Comparison of ENCODE assay signal across 20 cellular contexts in genomic region chr2:136126021-136126420, GRCh38. TPM values are rescaled to one million over a fixed set of nuclear protein-coding genes. Genes with fewer than 3 reads are reported as not detected.
DNase-seq lines count a peak whose midpoint lies in the region; ATAC-seq and TF ChIP-seq lines count a peak whose summit lies in the region.
"Had no signal": no experiment of that assay in that cellular context is flagged by ENCODE, and none has a peak within 500 bp of the region (broad histone marks: within the 10 kb centered on the region; RNA-seq: fewer than 3 reads in every experiment).

No MANE protein-coding gene starts in this region.

- peaks cover 31% of the 10 kb centered on the region for H3F3A ChIP-seq in SU-DHL-6 (ENCODE audit: insufficient read depth)

- H3K4me3 ChIP-seq in CD8-positive, alpha-beta memory T cell (ENCODE audit: low read length), result no peak overlapping the region
- H3K4me3 ChIP-seq in HUES64 (ENCODE audit: low read length) (no peak overlapping the region), SU-DHL-6 (ENCODE audit: insufficient read depth, low read length, poor library complexity, severe bottlenecking) (no peak overlapping the region)
- H3K4me3 ChIP-seq: adrenal gland, HAP-1 had no signal

- no peak for TF ChIP-seq CTCF in SU-DHL-6 (IDR thresholded peaks at IDR 0.05; ENCODE audit: insufficient read depth, low read length, poor library complexity, severe bottlenecking)

- H3K4me2 ChIP-seq in SU-DHL-6 (ENCODE audit: low read depth, low read length, poor library complexity, severe bottlenecking), result peak overlapping the region; percentile 47

- POLR2A ChIA-PET in CD8-positive, alpha-beta memory T cell (lab: Charles Lee), result interaction anchor here (2.0 kb wide), 1 partner anchor 9 kb away, joined by 23 read pairs; no protein-coding TSS in a partner anchor
- POLR2A ChIA-PET in naive thymus-derived CD8-positive, alpha-beta T cell (lab: Charles Lee), result interaction anchor here (0.8 to 17.3 kb wide), 9 partner anchors 9 to 255 kb away, joined by 3 to 703 read pairs (median 6); partner anchors contain the start of genes CXCR4 and DARS1
- POLR2A ChIA-PET in HEK293T (lab: Yijun Ruan, JAX), result no interaction called here

- H3K79me2 ChIP-seq in SU-DHL-6 (ENCODE audit: insufficient read depth, low read length), result no peaks in the 10 kb centered on the region

- H4K20me1 ChIP-seq in SU-DHL-6 (ENCODE audit: low read depth, low read length), result no peaks in the 10 kb centered on the region

- peaks cover 0 to 1% of the 10 kb centered on the region in 2 donors for H3K27me3 Mint-ChIP-seq in CD8-positive, alpha-beta memory T cell
- no peaks in the 10 kb centered on the region for H3K27me3 Mint-ChIP-seq in naive thymus-derived CD8-positive, alpha-beta T cell

- peaks cover 0 to 1% (median 0%) of the 10 kb centered on the region in 3 donors for H3K36me3 Mint-ChIP-seq in CD8-positive, alpha-beta memory T cell
- H3K36me3 Mint-ChIP-seq in naive thymus-derived CD8-positive, alpha-beta T cell, result no peaks in the 10 kb centered on the region

- no peaks in the 10 kb centered on the region for H3K9me2 ChIP-seq in SU-DHL-6 (replicated peaks; ENCODE audit: insufficient read depth, low read length)

- CTCF ChIA-PET in CD8-positive, alpha-beta memory T cell (lab: Charles Lee), result interaction anchor here (0.8 to 1.6 kb wide), 4 partner anchors 9 to 259 kb away, joined by 3 to 8 read pairs (median 4); no protein-coding TSS in a partner anchor
- CTCF ChIA-PET in HEK293T (lab: Yijun Ruan, JAX), result no interaction called here

- WGBS in HUES64, result 53% methylated on average over 12 of the region's 12 CpGs

- H3K9ac ChIP-seq in HUES64 (ENCODE audit: low read depth, low read length), result no peak overlapping the region
- H3K9ac ChIP-seq in SU-DHL-6 (ENCODE audit: low read length), result peak overlapping the region; percentile 10; the same call in 1 of the 2 replicates

- peaks cover 90 to 100% (median 95%) of the 10 kb centered on the region in 3 donors for H3K4me1 Mint-ChIP-seq in CD8-positive, alpha-beta memory T cell
- peaks cover 61 to 100% (median 98%) of the 10 kb centered on the region in 4 donors for H3K4me1 Mint-ChIP-seq in naive thymus-derived CD8-positive, alpha-beta T cell

- no peaks in the 10 kb centered on the region for H3K9me3 Mint-ChIP-seq in CD8-positive, alpha-beta memory T cell
- no peaks in the 10 kb centered on the region for H3K9me3 Mint-ChIP-seq in naive thymus-derived CD8-positive, alpha-beta T cell
- H3K9me3 Mint-ChIP-seq: activated T-cell treated with anti-CD3 and anti-CD28 coated beads, Interleukin-2, amount 50 U/mL, for 4 hours; CD14-positive monocyte; T-helper 1 cell treated with Interleukin-12 subunit alpha and Interleukin-12 subunit beta and Interleukin-4 antibody, amounts not matched to agents 30 μg/mL and 1 μg/mL, for 36 hours had no signal

- H3K27me3 ChIP-seq in CD8-positive, alpha-beta memory T cell (ENCODE audit: insufficient read depth, low read length, poor library complexity, severe bottlenecking), result no peaks in the 10 kb centered on the region
- H3K27me3 ChIP-seq in HUES64 (ENCODE audit: insufficient read depth, low read length) (0 out of 2 replicates have a peak, but pooled peaks cover 7% of the 10 kb centered on the region), SU-DHL-6 (ENCODE audit: low read length) (no peaks in the 10 kb centered on the region)
- H3K27me3 ChIP-seq: adrenal gland had no signal

- peak overlapping the region in 2 of 7 donors; percentile 24 to 55 for H3K4me3 Mint-ChIP-seq in CD8-positive, alpha-beta memory T cell
- H3K4me3 Mint-ChIP-seq in naive thymus-derived CD8-positive, alpha-beta T cell, result peak overlapping the region; percentile 66 to 91 (median 83)
- H3K4me3 Mint-ChIP-seq: T-helper 1 cell treated with Interleukin-12 subunit alpha and Interleukin-12 subunit beta and Interleukin-4 antibody, amounts not matched to agents 30 μg/mL and 1 μg/mL, for 36 hours had no signal

- DNase-seq in CD8-positive, alpha-beta memory T cell, result no peak
- no peak for DNase-seq in naive thymus-derived CD8-positive, alpha-beta T cell
- DNase-seq in NCI-H2227 (lab: John Stamatoyannopoulos, UW; ENCODE audit: unreplicated experiment) (no peak), HEK293T (ENCODE audit: extremely low spot score) (no peak)
- DNase-seq: activated CD4-positive, alpha-beta T cell treated with anti-CD3 and anti-CD28 coated beads for 48 hours; activated T-cell treated with anti-CD3 and anti-CD28 coated beads, Interleukin-2, amount 50 U/mL, for 4 hours; adrenal gland; heart left ventricle; KG1; left cardiac atrium; stimulated activated CD4-positive, alpha-beta T cell treated with anti-CD3 and anti-CD28 coated beads, Interleukin-2, amount 100 ng/mL, for 24 hours; stimulated activated CD8-positive, alpha-beta memory T cell treated with anti-CD3 and anti-CD28 coated beads, Interleukin-4, amount 100 ng/mL, for 48 hours had no signal

- ATAC-seq in naive thymus-derived CD8-positive, alpha-beta T cell, result no peak
- no peak for ATAC-seq in GM18511 (IDR thresholded peaks at IDR 0.05; ENCODE audit: unreplicated experiment)
- ATAC-seq: esophagus mucosa had no signal

- H3K9me3 ChIP-seq in CD8-positive, alpha-beta memory T cell (ENCODE audit: low read length), result no peaks in the 10 kb centered on the region
- H3K9me3 ChIP-seq in HUES64 (ENCODE audit: insufficient read depth, low read depth, low read length) (no peaks in the 10 kb centered on the region), SU-DHL-6 (ENCODE audit: insufficient read depth, low read length) (no peaks in the 10 kb centered on the region)
- H3K9me3 ChIP-seq: adrenal gland, HAP-1, heart left ventricle had no signal

- peaks cover 84% of the 10 kb centered on the region for H3K4me1 ChIP-seq in CD8-positive, alpha-beta memory T cell (ENCODE audit: insufficient read depth, low read length)
- peaks cover 56% of the 10 kb centered on the region for H3K4me1 ChIP-seq in HUES64 (ENCODE audit: insufficient read depth, low read length)
- H3K4me1 ChIP-seq: adrenal gland had no signal

- H2AFZ ChIP-seq in SU-DHL-6 (ENCODE audit: low read depth, low read length, severe bottlenecking), result no peak overlapping the region

- H3K27ac Mint-ChIP-seq in CD8-positive, alpha-beta memory T cell, result peak overlapping the region; percentile 82 to 100 (median 99)
- peak overlapping the region; percentile 99 to 100 (median 100) for H3K27ac Mint-ChIP-seq in naive thymus-derived CD8-positive, alpha-beta T cell
- H3K27ac Mint-ChIP-seq: T-helper 1 cell treated with Interleukin-12 subunit alpha and Interleukin-12 subunit beta and Interleukin-4 antibody, amounts not matched to agents 30 μg/mL and 1 μg/mL, for 36 hours had no signal

- H3K36me3 ChIP-seq in CD8-positive, alpha-beta memory T cell (ENCODE audit: insufficient read depth, low read length), result no peaks in the 10 kb centered on the region
- H3K36me3 ChIP-seq in HUES64 (ENCODE audit: insufficient read depth, low read length) (no peaks in the 10 kb centered on the region), SU-DHL-6 (ENCODE audit: low read length) (no peaks in the 10 kb centered on the region)
- H3K36me3 ChIP-seq: adrenal gland, HAP-1, heart left ventricle had no signal

- H3K27ac ChIP-seq in CD8-positive, alpha-beta memory T cell (ENCODE audit: low read depth, low read length), result no peak overlapping the region
- H3K27ac ChIP-seq in HUES64 (ENCODE audit: low read depth, low read length), result peak overlapping the region; percentile 50; the same call in 1 of the 2 replicates
- H3K27ac ChIP-seq in SU-DHL-6 (ENCODE audit: low read depth, low read length), result peak overlapping the region; percentile 45
- H3K27ac ChIP-seq: adrenal gland, heart left ventricle had no signal

TF ChIP-seq in HEK293T, 16 proteins besides CTCF, POLR2A, EP300 and RAD21:
- TF ChIP-seq FOXM1 (IDR thresholded peaks at IDR 0.05; ENCODE audit: borderline replicate concordance), result no peak
- no peak for TF ChIP-seq FOXK2 (IDR thresholded peaks at IDR 0.05)
- no peak for TF ChIP-seq LEF1 (IDR thresholded peaks at IDR 0.05; ENCODE audit: borderline replicate concordance)
- no peak for TF ChIP-seq SP1 (IDR thresholded peaks at IDR 0.05)
- TF ChIP-seq TARDBP (IDR thresholded peaks at IDR 0.05), result no peak
- no peak for TF ChIP-seq ARNT (IDR thresholded peaks at IDR 0.05)
- no peak for TF ChIP-seq ELF4 (IDR thresholded peaks at IDR 0.05)

RNA-seq across cellular contexts. Expression of gene CXCR4, which starts 8.1 kb away (rescaled TPM):
- 100 to 1,000 TPM; 102 to 106 TPM for total RNA-seq in CD8-positive, alpha-beta memory T cell
- 569 TPM for polyA plus RNA-seq in CD8-positive, alpha-beta memory T cell
- polyA plus RNA-seq in HUES64 (2013, experiment 1 of 2), result 9.0 TPM
- 16.0 TPM for polyA plus RNA-seq in HUES64 (2013, experiment 2 of 2)
- 100 to 1,000 TPM; 366 TPM for total RNA-seq in naive thymus-derived CD8-positive, alpha-beta T cell
- polyA plus RNA-seq in naive thymus-derived CD8-positive, alpha-beta T cell, result 1,000 to 10,000 TPM in 1 of 3 donors, 100 to 1,000 TPM in 2; 439 to 1,161 (median 485) TPM
- total RNA-seq: myocyte had no signal
